In the genomic region with DNA sequence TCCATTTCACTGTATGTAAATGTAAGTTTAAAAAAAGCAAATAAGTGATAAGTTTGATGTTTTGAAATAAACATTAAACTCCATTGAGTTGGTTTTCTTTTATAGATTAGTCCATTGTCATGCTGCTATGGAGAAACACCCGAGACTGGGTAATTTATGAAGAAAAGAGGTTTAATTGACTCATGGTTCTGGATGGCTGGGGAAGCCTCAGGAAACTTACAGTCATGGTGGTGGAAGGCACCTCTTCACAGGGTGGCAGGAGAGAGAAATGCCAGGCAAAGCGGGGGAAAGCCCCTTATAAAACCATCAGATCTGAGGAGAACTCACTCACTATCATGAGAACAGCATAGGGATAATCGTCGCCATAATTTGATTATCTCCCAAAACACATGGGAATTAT, we compare ENCODE assay signal across 23 cellular contexts.
"Had no signal": no experiment of that assay in that cellular context is flagged by ENCODE, and none has a peak within 500 bp of the region (broad histone marks: within the 10 kb centered on the region; RNA-seq: fewer than 3 reads in every experiment).

No MANE protein-coding gene starts in this region.

- DNase-seq: occipital lobe; ovary; posterior cingulate gyrus; psoas muscle; right cardiac atrium; right lobe of liver; sigmoid colon; small intestine; stimulated activated CD4-positive, alpha-beta T cell treated with anti-CD3 and anti-CD28 coated beads, Interleukin-15, amount 100 ng/mL, for 24 hours; stimulated activated CD4-positive, alpha-beta T cell treated with anti-CD3 and anti-CD28 coated beads, Interleukin-2, amount 100 ng/mL, for 24 hours; stimulated activated CD4-positive, alpha-beta T cell treated with anti-CD3 and anti-CD28 coated beads, Interleukin-2, amount 100 ng/mL, for 48 hours; stimulated activated CD4-positive, alpha-beta T cell treated with anti-CD3 and anti-CD28 coated beads, Interleukin-4, amount 100 ng/mL, for 24 hours; stimulated activated naive B cell treated with anti-CD40 and anti-IgM and Interleukin-4, amounts not matched to agents 10 μg/mL and 1 μg/mL and 100 μg/mL, for 72 hours; stimulated activated naive CD4-positive, alpha-beta T cell treated with Interleukin-2 at 50 U/mL for 16 hours; stomach; thyroid gland; trophoblast cell; upper lobe of left lung had no signal

- H3K9me3 Mint-ChIP-seq: stimulated activated effector memory CD8-positive, alpha-beta T cell treated with anti-CD3 and anti-CD28 coated beads, Interleukin-12 subunit alpha, Interleukin-12 subunit beta, amount 100 ng/mL, for 72 hours had no signal

- H3K4me3 Mint-ChIP-seq: nephron; neural progenitor cell; stimulated activated effector memory CD8-positive, alpha-beta T cell treated with anti-CD3 and anti-CD28 coated beads, Interleukin-12 subunit alpha, Interleukin-12 subunit beta, amount 100 ng/mL, for 72 hours; stimulated activated naive B cell treated with anti-CD40 and anti-IgM and Interleukin-4, amounts not matched to agents 10 μg/mL and 1 μg/mL and 100 μg/mL, for 72 hours; stimulated activated naive CD8-positive, alpha-beta T cell treated with anti-CD3 and anti-CD28 coated beads, Interleukin-15, Interleukin-2, amounts not matched to agents 100 ng/mL and 50 ng/mL, for 24 hours had no signal

- H3K36me3 Mint-ChIP-seq: neural progenitor cell; stimulated activated effector memory CD8-positive, alpha-beta T cell treated with anti-CD3 and anti-CD28 coated beads, Interleukin-12 subunit alpha, Interleukin-12 subunit beta, amount 100 ng/mL, for 72 hours; stimulated activated naive B cell treated with anti-CD40 and anti-IgM and Interleukin-4, amounts not matched to agents 10 μg/mL and 1 μg/mL and 100 μg/mL, for 72 hours had no signal

- H3K27ac Mint-ChIP-seq: nephron; neural progenitor cell; progenitor cell of endocrine pancreas; stimulated activated effector memory CD8-positive, alpha-beta T cell treated with anti-CD3 and anti-CD28 coated beads, Interleukin-12 subunit alpha, Interleukin-12 subunit beta, amount 100 ng/mL, for 72 hours; stimulated activated naive B cell treated with anti-CD40 and anti-IgM and Interleukin-4, amounts not matched to agents 10 μg/mL and 1 μg/mL and 100 μg/mL, for 72 hours; stimulated activated naive CD8-positive, alpha-beta T cell treated with anti-CD3 and anti-CD28 coated beads, Interleukin-15, Interleukin-2, amounts not matched to agents 100 ng/mL and 50 ng/mL, for 24 hours had no signal

- ATAC-seq: psoas muscle; right cardiac atrium; right lobe of liver; stimulated activated effector memory CD8-positive, alpha-beta T cell treated with anti-CD3 and anti-CD28 coated beads, Interleukin-12 subunit alpha, Interleukin-12 subunit beta, amount 100 ng/mL, for 72 hours; stimulated activated naive B cell treated with anti-CD40 and anti-IgM and Interleukin-4, amounts not matched to agents 10 μg/mL and 1 μg/mL and 100 μg/mL, for 72 hours had no signal

- H3K4me1 Mint-ChIP-seq: nephron, neural progenitor cell had no signal
